1 cellular context compared by ENCODE assay signal in the genomic region with DNA sequence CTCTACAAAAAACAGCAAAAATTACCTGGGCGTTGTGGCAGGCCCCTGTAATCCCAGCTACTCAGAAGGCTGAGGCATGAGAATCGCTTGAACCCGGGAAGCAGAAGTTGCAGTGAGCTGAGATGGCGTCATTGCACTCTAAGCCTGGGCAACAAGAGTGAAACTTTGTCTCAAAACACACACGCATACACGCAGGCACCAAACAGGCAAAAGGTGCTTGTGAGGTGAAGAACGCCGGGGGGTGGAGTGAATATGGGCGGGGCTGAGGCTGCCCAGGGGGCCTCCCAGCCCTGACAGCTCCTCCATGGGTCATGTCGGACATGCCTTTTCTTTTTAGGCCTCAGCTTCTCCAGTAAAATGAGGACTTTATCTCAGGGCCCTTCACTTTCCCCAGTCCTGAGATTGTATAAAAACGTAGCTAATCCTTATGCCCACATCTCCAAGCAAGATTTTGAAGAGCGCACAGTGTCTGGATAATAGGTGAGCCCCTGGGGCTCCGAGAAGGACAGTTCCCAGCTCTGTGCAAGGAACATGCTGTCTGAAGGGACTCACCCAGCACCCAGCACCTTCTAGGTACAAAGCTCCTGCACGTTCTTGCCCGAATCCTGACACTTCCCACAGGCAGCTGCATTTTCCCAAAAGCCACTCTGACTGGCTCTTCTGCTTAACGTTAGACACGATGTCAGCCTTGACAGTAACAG.
TF ChIP-seq lines count a peak whose summit lies in the region.

No MANE protein-coding gene starts in this region.

TF ChIP-seq in GM23338, 12 proteins besides CTCF, POLR2A, EP300 and RAD21 (continued from another document):
- TF ChIP-seq ZNF462 (CRISPR knock-in tag; IDR thresholded peaks at IDR 0.05) (no peak), POLR2AphosphoS5 (IDR thresholded peaks at IDR 0.05; ENCODE audit: low read depth) (no peak), STAT1 (IDR thresholded peaks at IDR 0.05; ENCODE audit: unreplicated experiment) (no peak), CREB1 (CRISPR knock-in tag; IDR thresholded peaks at IDR 0.05; ENCODE audit: low read depth) (no peak)
